18 cellular contexts compared by ENCODE assay signal in genomic region chr21:34598931-34599400, GRCh38. TPM values are rescaled to one million over a fixed set of nuclear protein-coding genes. Genes with fewer than 3 reads are reported as not detected.
DNase-seq lines count a peak whose midpoint lies in the region; ATAC-seq and TF ChIP-seq lines count a peak whose summit lies in the region.
"Had no signal": no experiment of that assay in that cellular context is flagged by ENCODE, and none has a peak within 500 bp of the region (broad histone marks: within the 10 kb centered on the region; RNA-seq: fewer than 3 reads in every experiment).

No MANE protein-coding gene starts in this region.

- H3K36me3 Mint-ChIP-seq in Caco-2 (ENCODE audit: insufficient read depth, unreplicated experiment): no peaks in the 10 kb centered on the region
- no peaks in the 10 kb centered on the region for H3K36me3 Mint-ChIP-seq in CD4-positive, alpha-beta T cell (ENCODE audit: low read depth)
- H3K36me3 Mint-ChIP-seq: neural progenitor cell had no signal

- H3K4me3 ChIP-seq in Caco-2 (ENCODE audit: low read depth, low read length): no peak overlapping the region
- H3K4me3 ChIP-seq in HCT116 (replicated peaks in 1 of 2; ENCODE audit: low read depth in 1 of 2, low read length in 2 of 2): 0 out of 4 replicates have a peak overlapping the region, but pooled peaks of 1 of the 2 experiments have one; percentile 14
- H3K4me3 ChIP-seq in PC-9: 0 out of 2 replicates have a peak overlapping the region, but pooled peaks have one; percentile 5
- no peak overlapping the region for H3K4me3 ChIP-seq in sigmoid colon
- H3K4me3 ChIP-seq: neural progenitor cell, tibial nerve had no signal

- RAD21 ChIA-PET in HCT116 (lab: Charles Lee; ENCODE audit: low non-redundant PET in 1 of 2, low total read pairs in 2 of 2, uncharacterized antibody in 2 of 2, unreplicated experiment in 2 of 2): no interaction called here

- CTCF ChIA-PET in Caco-2 (lab: Charles Lee) (no interaction called here), HCT116 (lab: Charles Lee) (interaction anchor here (0.7 kb wide), 1 partner anchor 32 kb away, joined by 3 read pairs; no protein-coding TSS in a partner anchor), PC-9 (lab: Charles Lee) (no interaction called here)
- CTCF ChIA-PET in CD4-positive, alpha-beta T cell (lab: Charles Lee): no interaction called here

- no peak for TF ChIP-seq CTCF in Caco-2 (IDR thresholded peaks at IDR 0.05; ENCODE audit: insufficient read depth in 1 of 2, low read depth in 1 of 2, low read length in 1 of 2, severe bottlenecking in 1 of 2, unreplicated experiment in 1 of 2)
- TF ChIP-seq CTCF in HCT116 (IDR thresholded peaks at IDR 0.05 in 2 of 3, conservative IDR thresholded peaks at IDR 0.05 in 1 of 3; ENCODE audit: borderline replicate concordance in 1 of 3, insufficient read depth in 1 of 3, low read depth in 2 of 3, low read length in 2 of 3): no peak
- no peak for TF ChIP-seq CTCF in PC-9 (conservative IDR thresholded peaks at IDR 0.05)
- TF ChIP-seq CTCF in CD4-positive, alpha-beta T cell (IDR thresholded peaks at IDR 0.05): no peak
- no peak for TF ChIP-seq CTCF in sigmoid colon (IDR thresholded peaks at IDR 0.05)

- H3K9me3 ChIP-seq in Caco-2: no peaks in the 10 kb centered on the region
- no peaks in the 10 kb centered on the region for H3K9me3 ChIP-seq in HCT116 (ENCODE audit: control insufficient read depth in 1 of 2, insufficient read depth in 1 of 2, low read depth in 1 of 2, low read length in 2 of 2)
- no peaks in the 10 kb centered on the region for H3K9me3 ChIP-seq in PC-9 (ENCODE audit: insufficient read depth, low read depth)
- H3K9me3 ChIP-seq in CD4-positive, alpha-beta T cell (ENCODE audit: control insufficient read depth, low read length): no peaks in the 10 kb centered on the region
- H3K9me3 ChIP-seq in sigmoid colon: no peaks in the 10 kb centered on the region
- H3K9me3 ChIP-seq: tibial nerve had no signal

- POLR2A ChIA-PET in Caco-2 (lab: Charles Lee) (no interaction called here), HCT116 (lab: Charles Lee) (no interaction called here), PC-9 (lab: Charles Lee; ENCODE audit: unreplicated experiment) (interaction anchor here (0.6 kb wide), 1 partner anchor 1119 kb away, joined by 3 read pairs; the partner anchor contains the start of gene TMEM50B)
- POLR2A ChIA-PET in CD4-positive, alpha-beta T cell (lab: Charles Lee): no interaction called here

- WGBS in sigmoid colon, 2 donors: 60 to 72% methylated on average over 4 of the region's 4 CpGs

- H3K27me3 ChIP-seq in Caco-2 (replicated peaks; ENCODE audit: control insufficient read depth, insufficient read depth, low read length): no peaks in the 10 kb centered on the region; the same call in 1 of the 2 replicates
- no peaks in the 10 kb centered on the region for H3K27me3 ChIP-seq in HCT116 (ENCODE audit: insufficient read depth, low read length)
- no peaks in the 10 kb centered on the region for H3K27me3 ChIP-seq in PC-9 (ENCODE audit: insufficient read depth, low read depth)
- H3K27me3 ChIP-seq in CD4-positive, alpha-beta T cell (ENCODE audit: control insufficient read depth, insufficient read depth, low read length): no peaks in the 10 kb centered on the region
- no peaks in the 10 kb centered on the region for H3K27me3 ChIP-seq in sigmoid colon
- H3K27me3 ChIP-seq: neural progenitor cell, tibial nerve had no signal

- H3K9ac ChIP-seq in HCT116 (ENCODE audit: low read length): no peak overlapping the region
- H3K9ac ChIP-seq: neural progenitor cell had no signal

- BruUV-seq in Caco-2 (replicated peaks; lab: Mats Ljungman, UMichigan) (no TSS peak), HCT116 (replicated peaks; lab: Mats Ljungman, UMichigan) (no TSS peak), PC-9 (replicated peaks; lab: Mats Ljungman, UMichigan) (no TSS peak)

- H2AFZ ChIP-seq in HCT116 (ENCODE audit: low read depth, low read length, poor library complexity, severe bottlenecking): no peak overlapping the region
- H2AFZ ChIP-seq in PC-9: no peak overlapping the region
- H2AFZ ChIP-seq: neural progenitor cell had no signal

- H3K36me3 ChIP-seq in Caco-2 (ENCODE audit: control insufficient read depth, insufficient read depth, low read length) (no peaks in the 10 kb centered on the region), HCT116 (ENCODE audit: control insufficient read depth in 1 of 2, insufficient read depth in 2 of 2, low read length in 2 of 2) (no peaks in the 10 kb centered on the region), PC-9 (ENCODE audit: low read depth) (no peaks in the 10 kb centered on the region), sigmoid colon (no peaks in the 10 kb centered on the region)
- H3K36me3 ChIP-seq: neural progenitor cell, tibial nerve had no signal

- H3K4me2 ChIP-seq in HCT116 (ENCODE audit: low read length) (peak overlapping the region; percentile 59), PC-9 (peak overlapping the region; percentile 60)
- H3K4me2 ChIP-seq: neural progenitor cell had no signal

- H3K9me2 ChIP-seq in HCT116 (ENCODE audit: insufficient read depth) (no peaks in the 10 kb centered on the region), PC-9 (ENCODE audit: insufficient read depth) (no peaks in the 10 kb centered on the region)

- peak; percentile 8; the same call in 1 of the 2 replicates for TF ChIP-seq RAD21 in HCT116 (IDR thresholded peaks at IDR 0.05; ENCODE audit: low read depth)

- TF ChIP-seq EP300 in sigmoid colon (IDR thresholded peaks at IDR 0.05): no peak

- H3K27me3 Mint-ChIP-seq in Caco-2 (ENCODE audit: insufficient read depth, unreplicated experiment): no peaks in the 10 kb centered on the region
- H3K27me3 Mint-ChIP-seq in CD4-positive, alpha-beta T cell: no peaks in the 10 kb centered on the region
- H3K27me3 Mint-ChIP-seq: activated T-helper 17 cell treated with anti-CD3 and anti-CD28 coated beads, Interleukin-2, amount 50 U/mL, for 72 hours had no signal

- TF ChIP-seq POLR2A in HCT116 (IDR thresholded peaks at IDR 0.05; ENCODE audit: borderline replicate concordance, extremely low read depth, insufficient read depth, insufficient read length): no peak
- TF ChIP-seq POLR2A in sigmoid colon (IDR thresholded peaks at IDR 0.05): no peak

- peaks cover 11% of the 10 kb centered on the region; the same call in 1 of the 2 replicates for H3K4me1 ChIP-seq in Caco-2
- peaks cover 21 to 30% of the 10 kb centered on the region in 2 experiments for H3K4me1 ChIP-seq in HCT116 (ENCODE audit: control insufficient read depth in 1 of 2, insufficient read depth in 2 of 2, low read length in 2 of 2)
- peaks cover 55% of the 10 kb centered on the region for H3K4me1 ChIP-seq in PC-9 (replicated peaks; ENCODE audit: insufficient read depth)
- H3K4me1 ChIP-seq in sigmoid colon: peaks cover 0 to 30% (median 12%) of the 10 kb centered on the region in 4 donors

- ATAC-seq in HCT116: peak; percentile 77
- ATAC-seq in Right ventricle myocardium superior (ENCODE audit: poor library complexity): no peak
- ATAC-seq in CD4-positive, alpha-beta T cell (ENCODE audit: poor library complexity): no peak
- ATAC-seq: activated T-helper 17 cell treated with anti-CD3 and anti-CD28 coated beads, Interleukin-2, amount 50 U/mL, for 72 hours; right cardiac atrium had no signal

- peak overlapping the region; percentile 33 for H3K27ac Mint-ChIP-seq in Caco-2 (ENCODE audit: unreplicated experiment)
- no peak overlapping the region for H3K27ac Mint-ChIP-seq in CD4-positive, alpha-beta T cell
- H3K27ac Mint-ChIP-seq: activated T-helper 17 cell treated with anti-CD3 and anti-CD28 coated beads, Interleukin-2, amount 50 U/mL, for 72 hours; memory B cell; neural progenitor cell had no signal

- DNase-seq in Caco-2 (no peak), HCT116 (ENCODE audit: low read depth, low spot score) (peak; percentile 63), PC-9 (peak in 1 of 2 experiments; percentile 91), epithelial cell of prostate (ENCODE audit: low read depth, low spot score) (peak; percentile 57), KG1 (lab: John Stamatoyannopoulos, UW) (no peak), Right ventricle myocardium superior (no peak), sigmoid colon (no peak)
- DNase-seq in CD4-positive, alpha-beta T cell: no peak
- DNase-seq: activated CD4-positive, alpha-beta T cell treated with anti-CD3 and anti-CD28 coated beads, Interleukin-2, amount 50 U/mL, for 48 hours; aorta; MV-4-11; NCI-H524; right cardiac atrium; stimulated activated CD4-positive, alpha-beta T cell treated with anti-CD3 and anti-CD28 coated beads, Interleukin-4, amount 100 ng/mL, for 1 hour had no signal

- no peak overlapping the region for H3K4me3 Mint-ChIP-seq in Caco-2 (ENCODE audit: unreplicated experiment)
- H3K4me3 Mint-ChIP-seq in CD4-positive, alpha-beta T cell: no peak overlapping the region
- H3K4me3 Mint-ChIP-seq: activated T-helper 17 cell treated with anti-CD3 and anti-CD28 coated beads, Interleukin-2, amount 50 U/mL, for 72 hours; memory B cell; neural progenitor cell had no signal

- H4K20me1 ChIP-seq in HCT116 (ENCODE audit: insufficient read depth) (no peaks in the 10 kb centered on the region), PC-9 (ENCODE audit: insufficient read depth) (no peaks in the 10 kb centered on the region)

- intact Hi-C loops in Caco-2 (cut with micrococcal nuclease; ENCODE audit: unreplicated experiment): no loop called here
- intact Hi-C loops in HCT116 (cut with micrococcal nuclease): no loop called here
- intact Hi-C loops in PC-9 (cut with micrococcal nuclease; ENCODE audit: unreplicated experiment): no loop called here
- intact Hi-C loops in Right ventricle myocardium superior (cut with DNase I): no loop called here
- intact Hi-C loops in CD4-positive, alpha-beta T cell (cut with DNase I, micrococcal nuclease): no loop called here
- intact Hi-C loops in sigmoid colon (cut with DNase I): no loop called here

- H3K9me3 Mint-ChIP-seq in Caco-2 (ENCODE audit: unreplicated experiment): no peaks in the 10 kb centered on the region
- H3K9me3 Mint-ChIP-seq in CD4-positive, alpha-beta T cell: no peaks in the 10 kb centered on the region
- H3K9me3 Mint-ChIP-seq: activated T-helper 17 cell treated with anti-CD3 and anti-CD28 coated beads, Interleukin-2, amount 50 U/mL, for 72 hours; memory B cell; neural progenitor cell had no signal

- H3K27ac ChIP-seq in HCT116 (ENCODE audit: low read depth, low read length) (no peak overlapping the region; the same call in 1 of the 2 replicates), PC-9 (peak overlapping the region; percentile 85), epithelial cell of prostate (peak overlapping the region; percentile 19), sigmoid colon (no peak overlapping the region)
- H3K27ac ChIP-seq in CD4-positive, alpha-beta T cell (ENCODE audit: low read depth, low read length): no peak overlapping the region
- H3K27ac ChIP-seq: neural progenitor cell, tibial nerve had no signal

- peaks cover 7% of the 10 kb centered on the region for H3K4me1 Mint-ChIP-seq in Caco-2 (ENCODE audit: low read depth, unreplicated experiment)
- H3K4me1 Mint-ChIP-seq in CD4-positive, alpha-beta T cell (ENCODE audit: low read depth): no peaks in the 10 kb centered on the region
- H3K4me1 Mint-ChIP-seq: activated T-helper 17 cell treated with anti-CD3 and anti-CD28 coated beads, Interleukin-2, amount 50 U/mL, for 72 hours had no signal

- H3F3A ChIP-seq in PC-9 (ENCODE audit: insufficient read depth, low read depth): peaks cover 15% of the 10 kb centered on the region

- H3K79me2 ChIP-seq in HCT116 (ENCODE audit: insufficient read depth, low read length): no peaks in the 10 kb centered on the region
- H3K79me2 ChIP-seq in PC-9 (ENCODE audit: low read depth): peaks cover 6% of the 10 kb centered on the region; the same call in 1 of the 2 replicates

RNA-seq across cellular contexts. Expression of gene RCAN1, which starts 15.9 kb away (rescaled TPM):
- total RNA-seq in Caco-2 (2022): 27.0 and 29.4 TPM in 2 replicates
- total RNA-seq in HCT116 (2021; ENCODE audit: unreplicated experiment): 9.7 TPM
- 11.0 and 11.2 TPM in 2 replicates for polyA plus RNA-seq in HCT116 (2012)
- total RNA-seq in PC-9 (2021): 6.2 and 7.2 TPM in 2 replicates
- total RNA-seq in Right ventricle myocardium superior: 36.0 TPM
- 1 to 10 TPM; 1.1 to 1.5 TPM for total RNA-seq in CD4-positive, alpha-beta T cell
- total RNA-seq in sigmoid colon: 10 to 100 TPM; 21.4 to 79.6 (median 28.2) TPM
- polyA plus RNA-seq in sigmoid colon: 100 to 1,000 TPM in 1 of 3 donors, 10 to 100 TPM in 2; 38.3 to 148 (median 65.5) TPM

Comparison
In these comparisons a context has a peak if more than half of its experiments do, and no peak if none do; other contexts are left out.
1. DNase-seq: peak in HCT116 (single experiment) and epithelial cell of prostate (single experiment); none in Caco-2 (0 of 2), KG1 (single experiment), Right ventricle myocardium superior (single experiment), CD4-positive, alpha-beta T cell (0 of 10) and sigmoid colon (single experiment).
2. H3K27ac ChIP-seq: peak in PC-9 (single experiment) and epithelial cell of prostate (single experiment); none in HCT116 (single experiment), CD4-positive, alpha-beta T cell (single experiment) and sigmoid colon (0 of 4).